Comparison of ENCODE assay signal across 16 cellular contexts in the genomic region with DNA sequence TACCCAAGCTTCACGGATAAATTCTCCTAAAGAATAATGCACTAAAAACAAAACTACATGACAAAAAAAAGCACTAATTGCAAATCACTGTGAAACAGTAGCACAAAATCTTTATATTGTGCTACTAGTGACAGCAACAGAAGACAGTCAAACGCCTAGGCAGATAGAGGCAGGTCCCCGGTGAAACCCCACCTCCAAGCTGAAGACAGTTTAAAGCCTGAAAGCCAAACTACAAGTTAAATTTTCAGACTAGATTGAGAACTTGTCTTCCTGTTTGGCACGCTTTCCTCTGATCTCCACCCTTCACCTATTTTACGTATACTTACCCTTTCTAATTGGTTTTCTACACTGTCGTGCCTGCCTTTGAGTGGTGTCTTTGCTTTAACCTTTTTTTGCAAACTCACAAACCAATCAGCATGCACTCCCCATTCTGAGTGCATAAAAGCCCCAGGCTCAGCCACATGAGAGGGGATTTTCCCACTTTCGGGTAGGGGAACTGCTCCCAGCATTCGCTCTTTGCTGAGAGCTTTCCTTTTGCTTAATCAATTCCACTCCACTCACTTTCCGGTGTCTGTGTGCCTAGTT. TPM values are rescaled to one million over a fixed set of nuclear protein-coding genes. Genes with fewer than 3 reads are reported as not detected.
DNase-seq lines count a peak whose midpoint lies in the region; ATAC-seq, FAIRE-seq and TF ChIP-seq lines count a peak whose summit lies in the region.
"Had no signal": no experiment of that assay in that cellular context is flagged by ENCODE, and none has a peak within 500 bp of the region (broad histone marks: within the 10 kb centered on the region; RNA-seq: fewer than 3 reads in every experiment).

No MANE protein-coding gene starts in this region.

- peaks cover 11% of the 10 kb centered on the region for H3K9me3 Mint-ChIP-seq in activated naive CD4-positive, alpha-beta T cell treated with anti-CD3 and anti-CD28 coated beads for 36 hours
- H3K9me3 Mint-ChIP-seq in neural crest cell = peaks cover 5% of the 10 kb centered on the region

- peaks cover 4% of the 10 kb centered on the region for H3K36me3 Mint-ChIP-seq in activated naive CD4-positive, alpha-beta T cell treated with anti-CD3 and anti-CD28 coated beads for 36 hours (ENCODE audit: low read depth)
- peaks cover 21% of the 10 kb centered on the region for H3K36me3 Mint-ChIP-seq in neural crest cell (ENCODE audit: low read depth)

- no peak for TF ChIP-seq CTCF in neural crest cell (conservative IDR thresholded peaks at IDR 0.05)

- peaks cover 36% of the 10 kb centered on the region for H3K4me1 Mint-ChIP-seq in activated naive CD4-positive, alpha-beta T cell treated with anti-CD3 and anti-CD28 coated beads for 36 hours (ENCODE audit: low read depth)
- H3K4me1 Mint-ChIP-seq in neural crest cell = peaks cover 19% of the 10 kb centered on the region

- FAIRE-seq in HTR-8/SVneo (lab: Jason Lieb, UNC) = no peak

- H3K4me3 Mint-ChIP-seq in activated naive CD4-positive, alpha-beta T cell treated with anti-CD3 and anti-CD28 coated beads for 36 hours = peak overlapping the region; percentile 8
- H3K4me3 Mint-ChIP-seq in neural crest cell = peak overlapping the region; percentile 24

- no peak for ATAC-seq in activated CD4-positive, CD25-positive, alpha-beta regulatory T cell treated with anti-CD3 and anti-CD28 coated beads, Interleukin-2, amount 50 U/mL, for 24 hours
- ATAC-seq in GM19035 (IDR thresholded peaks at IDR 0.05; ENCODE audit: unreplicated experiment) = no peak

- CTCF ChIA-PET in activated naive CD4-positive, alpha-beta T cell treated with anti-CD3 and anti-CD28 coated beads for 36 hours (lab: Charles Lee) = interaction anchor here (0.7 to 1.6 kb wide), 3 partner anchors 12 to 205 kb away, joined by 3 read pairs; no protein-coding TSS in a partner anchor

- intact Hi-C loops in activated naive CD4-positive, alpha-beta T cell treated with anti-CD3 and anti-CD28 coated beads for 36 hours (cut with micrococcal nuclease) = loop anchor here (1.0 to 10.0 kb wide), 4 partner anchors 30 to 460 kb away; no protein-coding TSS in a partner anchor

- no peaks in the 10 kb centered on the region for H3K27me3 Mint-ChIP-seq in activated naive CD4-positive, alpha-beta T cell treated with anti-CD3 and anti-CD28 coated beads for 36 hours (ENCODE audit: low read depth)
- H3K27me3 Mint-ChIP-seq in neural crest cell (ENCODE audit: low read depth) = peaks cover 2% of the 10 kb centered on the region

- H3K27ac Mint-ChIP-seq in activated naive CD4-positive, alpha-beta T cell treated with anti-CD3 and anti-CD28 coated beads for 36 hours = peak overlapping the region; percentile 71
- H3K27ac Mint-ChIP-seq in neural crest cell (ENCODE audit: unreplicated experiment) = no peak overlapping the region
- H3K27ac Mint-ChIP-seq: CD14-positive monocyte had no signal

- peak in 3 of 4 experiments; percentile 4 to 9 (median 9) for DNase-seq in activated CD4-positive, CD25-positive, alpha-beta regulatory T cell (lab: John Stamatoyannopoulos, UW)
- DNase-seq in T follicular helper cell (ENCODE audit: low read depth) (peak; percentile 29), neural crest cell (ENCODE audit: low read depth, low spot score) (no peak), NCI-H1092 (lab: John Stamatoyannopoulos, UW) (no peak), HTR-8/SVneo (ENCODE audit: insufficient read length, low spot score) (no peak)
- peak; percentile 75 for DNase-seq in activated naive CD4-positive, alpha-beta T cell treated with anti-CD3 and anti-CD28 coated beads for 36 hours
- DNase-seq: 8988T, dermis blood vessel endothelial cell, EL, NCI-H1092 treated with DMSO at 0.1 percent for 48 hours, ovary, SHP77 treated with DMSO at 0.1 percent for 48 hours, substantia nigra had no signal

RNA-seq across cellular contexts. Expression of gene BACH1, which starts 3.6 kb away (rescaled TPM):
- 10 to 100 TPM; 22.6 to 23.2 TPM for total RNA-seq in activated naive CD4-positive, alpha-beta T cell treated with anti-CD3 and anti-CD28 coated beads for 36 hours
- total RNA-seq in neural crest cell = 66.4 and 69.2 TPM in 2 replicates

Comparison
In these comparisons a context has a peak if more than half of its experiments do, and no peak if none do; other contexts are left out.
1. DNase-seq: peak in activated CD4-positive, CD25-positive, alpha-beta regulatory T cell (3 of 4), T follicular helper cell (single experiment) and activated naive CD4-positive, alpha-beta T cell treated with anti-CD3 and anti-CD28 coated beads for 36 hours (single experiment); none in neural crest cell (single experiment), NCI-H1092 (single experiment) and HTR-8/SVneo (single experiment).